Comparison of ENCODE assay signal across 32 cellular contexts in the genomic region with DNA sequence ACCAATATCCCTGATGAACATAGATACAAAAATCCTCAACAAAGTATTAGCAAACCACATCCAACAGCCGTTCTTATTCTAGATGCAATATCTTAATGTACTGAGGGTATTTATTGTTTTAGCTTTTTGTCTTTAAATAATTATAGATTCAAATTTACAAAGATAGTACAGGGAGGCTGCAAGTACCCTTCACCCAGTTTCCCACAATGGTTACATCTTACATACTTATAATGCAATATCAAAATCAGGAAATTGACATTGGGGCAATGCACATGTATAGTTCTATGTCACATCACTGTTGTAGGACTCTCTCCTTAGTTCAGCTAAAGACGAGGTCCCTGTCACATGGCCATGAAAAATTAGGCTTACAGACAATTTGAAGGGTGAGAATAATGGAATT.
DNase-seq lines count a peak whose midpoint lies in the region; ATAC-seq and TF ChIP-seq lines count a peak whose summit lies in the region.
"Had no signal": no experiment of that assay in that cellular context is flagged by ENCODE, and none has a peak within 500 bp of the region (broad histone marks: within the 10 kb centered on the region; RNA-seq: fewer than 3 reads in every experiment).

No MANE protein-coding gene starts in this region.

- H3K4me2 ChIP-seq in GM23338, result no peak overlapping the region
- H3K4me2 ChIP-seq: A549; BLaER1; BLaER1 treated with 17β-estradiol and CSF1 and Interleukin-3, amounts not matched to agents 10 nM and 100 nM had no signal

- no peak overlapping the region for H3K4me3 ChIP-seq in GM23338
- no peak overlapping the region for H3K4me3 ChIP-seq in HEK293 (ENCODE audit: low read depth, low read length)
- H3K4me3 ChIP-seq: A549; BLaER1; BLaER1 treated with 17β-estradiol and CSF1 and Interleukin-3, amounts not matched to agents 10 nM and 100 nM had no signal

- H3K9me3 Mint-ChIP-seq in GM23338 (no peaks in the 10 kb centered on the region), neural crest cell (peaks cover 11% of the 10 kb centered on the region)
- H3K9me3 Mint-ChIP-seq: CD8-positive, alpha-beta memory T cell had no signal

- no peaks in the 10 kb centered on the region for H4K20me1 ChIP-seq in GM23338 (replicated peaks; ENCODE audit: insufficient read depth)
- H4K20me1 ChIP-seq: BLaER1; BLaER1 treated with 17β-estradiol and CSF1 and Interleukin-3, amounts not matched to agents 10 nM and 100 nM had no signal

- H3K27ac ChIP-seq in GM23338 (ENCODE audit: low read depth) (no peak overlapping the region), HEK293 (ENCODE audit: extremely low read depth, low read depth, low read length) (no peak overlapping the region)
- H3K27ac ChIP-seq: 22Rv1; A549; BLaER1; BLaER1 treated with 17β-estradiol and CSF1 and Interleukin-3, amounts not matched to agents 10 nM and 100 nM; C4-2B had no signal

- H3F3A ChIP-seq in GM23338 (replicated peaks; ENCODE audit: low read depth), result no peaks in the 10 kb centered on the region

- H3K27ac Mint-ChIP-seq in GM23338 (no peak overlapping the region), neural crest cell (ENCODE audit: unreplicated experiment) (peak overlapping the region; percentile 32)
- H3K27ac Mint-ChIP-seq: B cell; CD4-positive, alpha-beta memory T cell; CD4-positive, alpha-beta T cell; CD4-positive, CD25-positive, alpha-beta regulatory T cell had no signal

- TF ChIP-seq CTCF in GM23338 (conservative IDR thresholded peaks at IDR 0.05; ENCODE audit: low read depth in 2 of 2), result no peak
- no peak for TF ChIP-seq CTCF in HEK293 (tag by site-specific recombination; IDR thresholded peaks at IDR 0.05)
- no peak for TF ChIP-seq CTCF in neural crest cell (conservative IDR thresholded peaks at IDR 0.05)

- ATAC-seq in GM23338 (no peak), GM21526 (IDR thresholded peaks at IDR 0.05; ENCODE audit: low FRiP score, unreplicated experiment) (no peak)
- ATAC-seq: A549; CD8-positive, alpha-beta T cell had no signal

- H3K4me1 Mint-ChIP-seq in GM23338, result no peaks in the 10 kb centered on the region
- no peaks in the 10 kb centered on the region for H3K4me1 Mint-ChIP-seq in neural crest cell

- H3K4me3 Mint-ChIP-seq in GM23338, result no peak overlapping the region
- H3K4me3 Mint-ChIP-seq in neural crest cell, result no peak overlapping the region
- H3K4me3 Mint-ChIP-seq: B cell; CD14-positive monocyte; CD4-positive, alpha-beta memory T cell; CD4-positive, alpha-beta T cell; CD4-positive, CD25-positive, alpha-beta regulatory T cell; CD8-positive, alpha-beta memory T cell; CD8-positive, alpha-beta T cell had no signal

- peaks cover 16% of the 10 kb centered on the region for H3K9me2 ChIP-seq in GM23338 (ENCODE audit: insufficient read depth)

- DNase-seq in GM23338 (ENCODE audit: low spot score) (no peak), neural crest cell (ENCODE audit: low read depth, low spot score) (no peak), NCI-H1694 treated with DMSO at 0.1 percent for 48 hours (lab: John Stamatoyannopoulos, UW) (no peak), DMS53 (lab: John Stamatoyannopoulos, UW) (no peak)
- DNase-seq: 8988T; ACHN; AML-193; BE2C; C1 segment of cervical spinal cord; Caco-2; Calu3; CD4-positive, alpha-beta memory T cell; CD4-positive, alpha-beta T cell; CD4-positive, CD25-positive, alpha-beta regulatory T cell; CD8-positive, alpha-beta memory T cell; CD8-positive, alpha-beta T cell; COR-L47; DMS 273 treated with DMSO at 0.1 percent for 48 hours; DMS153; DMS79; DMS79 treated with DMSO at 0.1 percent for 48 hours; DND-41; EL had no signal

- peaks cover 2% of the 10 kb centered on the region for H3K27me3 Mint-ChIP-seq in GM23338 (ENCODE audit: insufficient read depth, low read depth, poor library complexity)
- H3K27me3 Mint-ChIP-seq in neural crest cell (ENCODE audit: low read depth), result no peaks in the 10 kb centered on the region
- H3K27me3 Mint-ChIP-seq: CD4-positive, alpha-beta T cell; CD8-positive, alpha-beta memory T cell had no signal

- CTCF ChIA-PET in HEK293 (lab: Yijun Ruan, JAX), result no interaction called here

- H2AFZ ChIP-seq in GM23338, result peak overlapping the region; percentile 63; the same call in 1 of the 2 replicates

- POLR2A ChIA-PET in HEK293 (lab: Yijun Ruan, JAX), result no interaction called here

- no peaks in the 10 kb centered on the region for H3K27me3 ChIP-seq in GM23338 (ENCODE audit: insufficient read depth)
- H3K27me3 ChIP-seq: BE2C; BLaER1; BLaER1 treated with 17β-estradiol and CSF1 and Interleukin-3, amounts not matched to agents 10 nM and 100 nM had no signal

- no peaks in the 10 kb centered on the region for H3K79me2 ChIP-seq in GM23338 (replicated peaks; ENCODE audit: insufficient read depth)

- H3K4me1 ChIP-seq in GM23338 (ENCODE audit: insufficient read depth) (no peaks in the 10 kb centered on the region), HEK293 (ENCODE audit: control insufficient read depth, insufficient read depth, low read length) (no peaks in the 10 kb centered on the region)
- H3K4me1 ChIP-seq: A549, BE2C, BLaER1, Caco-2 had no signal

- no peaks in the 10 kb centered on the region for H3K36me3 Mint-ChIP-seq in GM23338 (ENCODE audit: low read depth)
- H3K36me3 Mint-ChIP-seq in neural crest cell (ENCODE audit: low read depth), result peaks cover 6% of the 10 kb centered on the region

- no peaks in the 10 kb centered on the region for H3K9me3 ChIP-seq in HEK293 (ENCODE audit: control insufficient read depth, insufficient read depth, low read depth, low read length)
- H3K9me3 ChIP-seq: A549, BE2C, Caco-2 had no signal

- H3K36me3 ChIP-seq in GM23338 (ENCODE audit: insufficient read depth) (no peaks in the 10 kb centered on the region; the same call in 1 of the 2 replicates), HEK293 (ENCODE audit: control insufficient read depth in 2 of 2, insufficient read depth in 1 of 2, low read length in 2 of 2) (no peaks in the 10 kb centered on the region)
- H3K36me3 ChIP-seq: BE2C; BLaER1; BLaER1 treated with 17β-estradiol and CSF1 and Interleukin-3, amounts not matched to agents 10 nM and 100 nM had no signal

TF ChIP-seq in GM23338, 12 proteins besides CTCF, POLR2A, EP300 and RAD21 (continues in another document):
- TF ChIP-seq REST (IDR thresholded peaks at IDR 0.05; ENCODE audit: unreplicated experiment) (no peak), NANOG (IDR thresholded peaks at IDR 0.05; ENCODE audit: borderline replicate concordance) (no peak)

TF ChIP-seq in HEK293, 187 proteins besides CTCF, POLR2A, EP300 and RAD21:
- TF ChIP-seq ZNF214 (tag by site-specific recombination; IDR thresholded peaks at IDR 0.05; ENCODE audit: borderline replicate concordance), result no peak
- peak; percentile 97 for TF ChIP-seq ZNF529 (tag by site-specific recombination; IDR thresholded peaks at IDR 0.05; ENCODE audit: insufficient replicate concordance)
TF ChIP-seq in HEK293: peak in this region for 1.
